ENCODE assay signal across 10 cellular contexts in genomic region chr19:1271528-1272422, GRCh38. TPM values are rescaled to one million over a fixed set of nuclear protein-coding genes. Genes with fewer than 3 reads are reported as not detected.
DNase-seq lines count a peak whose midpoint lies in the region; ATAC-seq, FAIRE-seq and TF ChIP-seq lines count a peak whose summit lies in the region.
"Had no signal": no experiment of that assay in that cellular context is flagged by ENCODE, and none has a peak within 500 bp of the region (broad histone marks: within the 10 kb centered on the region; RNA-seq: fewer than 3 reads in every experiment).

No MANE protein-coding gene starts in this region.

- H3K9ac ChIP-seq in parathyroid adenoma, result no peak overlapping the region

- peak overlapping the region; percentile 87 for H3K27ac Mint-ChIP-seq in CD8-positive, alpha-beta T cell

- no peaks in the 10 kb centered on the region for H3K9me3 Mint-ChIP-seq in CD8-positive, alpha-beta T cell

- peaks cover 85% of the 10 kb centered on the region for H3K4me1 ChIP-seq in CD8-positive, alpha-beta T cell (ENCODE audit: insufficient read depth, low read length)
- H3K4me1 ChIP-seq in parathyroid adenoma, result peaks cover 46% of the 10 kb centered on the region

- H3K27me3 ChIP-seq in CD8-positive, alpha-beta T cell (ENCODE audit: insufficient read depth, low read length), result no peaks in the 10 kb centered on the region
- no peaks in the 10 kb centered on the region for H3K27me3 ChIP-seq in parathyroid adenoma (ENCODE audit: control insufficient read depth, insufficient read depth, low read length)

- H3K27ac ChIP-seq in CD8-positive, alpha-beta T cell (ENCODE audit: low read depth, low read length), result no peak overlapping the region
- H3K27ac ChIP-seq in epithelial cell of prostate (peak overlapping the region; percentile 99), parathyroid adenoma (peak overlapping the region; percentile 90)

- peaks cover 34% of the 10 kb centered on the region for H3K79me2 ChIP-seq in parathyroid adenoma

- peak; percentile 33; the same call in 1 of the 2 replicates for TF ChIP-seq POLR2A in Raji (IDR thresholded peaks at IDR 0.05; ENCODE audit: insufficient read depth, low read depth, low read length)

- H2AFZ ChIP-seq in parathyroid adenoma, result no peak overlapping the region

- H3K27me3 Mint-ChIP-seq in CD8-positive, alpha-beta T cell (ENCODE audit: low read depth), result no peaks in the 10 kb centered on the region

- H3K4me3 ChIP-seq in CD8-positive, alpha-beta T cell (ENCODE audit: low read depth, low read length), result peak overlapping the region; percentile 84
- no peak overlapping the region for H3K4me3 ChIP-seq in parathyroid adenoma (ENCODE audit: low read depth, low read length)

- FAIRE-seq in GM19239 (lab: Jason Lieb, UNC), result no peak

- peaks cover 44% of the 10 kb centered on the region for H3K36me3 Mint-ChIP-seq in CD8-positive, alpha-beta T cell

- peak overlapping the region; percentile 99 for H3K4me2 ChIP-seq in parathyroid adenoma (ENCODE audit: low read length)

- intact Hi-C loops in CD8-positive, alpha-beta T cell (cut with DNase I, micrococcal nuclease), result loop anchor here in 1 of 2 experiments (5.0 to 10.0 kb wide), 3 partner anchors 233 to 813 kb away; partner anchors contain the start of gene KLF16

- CTCF ChIA-PET in CD8-positive, alpha-beta T cell (lab: Charles Lee), result interaction anchor here (0.7 to 5.6 kb wide), 3 partner anchors 27 to 100 kb away, joined by 4 to 48 read pairs (median 4); no protein-coding TSS in a partner anchor

- DNase-seq in CD8-positive, alpha-beta T cell, result no peak
- DNase-seq in epithelial cell of prostate (ENCODE audit: low read depth, low spot score) (no peak), kidney glomerular epithelial cell (lab: John Stamatoyannopoulos, UW) (no peak), HCEC 1CT (no peak), GM19239 (ENCODE audit: insufficient read length, low spot score) (no peak)

- TF ChIP-seq CTCF in CD8-positive, alpha-beta T cell (IDR thresholded peaks at IDR 0.05), result no peak
- TF ChIP-seq CTCF in parathyroid adenoma (IDR thresholded peaks at IDR 0.05), result no peak

- no peak for ATAC-seq in CD8-positive, alpha-beta T cell
- no peak for ATAC-seq in HG03095 (IDR thresholded peaks at IDR 0.05; ENCODE audit: unreplicated experiment)

- POLR2A ChIA-PET in CD8-positive, alpha-beta T cell (lab: Charles Lee), result interaction anchor here (1.3 to 2.4 kb wide), 3 partner anchors 19 to 27 kb away, joined by 3 to 9 read pairs (median 4); no protein-coding TSS in a partner anchor

- no peaks in the 10 kb centered on the region for H3K9me3 ChIP-seq in CD8-positive, alpha-beta T cell (ENCODE audit: low read length)
- H3K9me3 ChIP-seq in parathyroid adenoma (ENCODE audit: control insufficient read depth, low read length), result no peaks in the 10 kb centered on the region

- H3K36me3 ChIP-seq in CD8-positive, alpha-beta T cell (ENCODE audit: insufficient read depth, low read length), result peaks cover 40% of the 10 kb centered on the region
- H3K36me3 ChIP-seq in parathyroid adenoma (ENCODE audit: control insufficient read depth, insufficient read depth, low read length), result no peaks in the 10 kb centered on the region

- peak overlapping the region; percentile 85 for H3K4me3 Mint-ChIP-seq in CD8-positive, alpha-beta T cell

- H3K4me1 Mint-ChIP-seq in CD8-positive, alpha-beta T cell (ENCODE audit: low read depth), result peaks cover 66% of the 10 kb centered on the region

RNA-seq across cellular contexts. Expression of gene CIRBP, which starts 2.6 kb away (rescaled TPM):
- 100 to 1,000 TPM; 689 to 695 TPM for total RNA-seq in CD8-positive, alpha-beta T cell

RNA-seq across cellular contexts. Expression of gene FAM174C, which starts 3.6 kb away (rescaled TPM):
- 10 to 100 TPM; 36.2 to 37.4 TPM for total RNA-seq in CD8-positive, alpha-beta T cell

RNA-seq across cellular contexts. Expression of gene EFNA2, which starts 13.9 kb away (rescaled TPM):
- total RNA-seq in CD8-positive, alpha-beta T cell, result not detected
- total RNA-seq: M059J, mononuclear cell had no signal

RNA-seq across cellular contexts. Expression of gene MIDN, which starts 23.4 kb away (rescaled TPM):
- total RNA-seq in CD8-positive, alpha-beta T cell, result 100 to 1,000 TPM; 305 to 314 TPM

RNA-seq across cellular contexts. Expression of gene ATP5F1D, which starts 30.2 kb away (rescaled TPM):
- total RNA-seq in CD8-positive, alpha-beta T cell, result 10 to 100 TPM; 86.2 to 96.3 TPM
